ENCODE assay signal across 15 cellular contexts in genomic region chr11:20011294-20011951, GRCh38.
A peak's percentile ranks its signal among the peaks of the same experiment; 100 is the strongest.
DNase-seq lines count a peak whose midpoint lies in the region; TF ChIP-seq lines count a peak whose summit lies in the region.
"Had no signal": no experiment of that assay in that cellular context is flagged by ENCODE, and none has a peak within 500 bp of the region (broad histone marks: within the 10 kb centered on the region; RNA-seq: fewer than 3 reads in every experiment).

No MANE protein-coding gene starts in this region.

- H3K9ac ChIP-seq in neural cell (ENCODE audit: low read length): no peak overlapping the region
- H3K9ac ChIP-seq in MM.1S (ENCODE audit: low read length): no peak overlapping the region
- H3K9ac ChIP-seq: BLaER1 had no signal

- CTCF ChIA-PET in HEK293 (lab: Yijun Ruan, JAX): interaction anchor here (0.7 to 1.3 kb wide), 3 partner anchors 9 to 372 kb away, joined by 3 to 9 read pairs (median 4); no protein-coding TSS in a partner anchor

- peak; percentile 30 for DNase-seq in NCI-H774 (lab: John Stamatoyannopoulos, UW)
- DNase-seq in epithelial cell of prostate (ENCODE audit: low read depth, low spot score): no peak
- no peak for DNase-seq in COLO668 (lab: John Stamatoyannopoulos, UW; ENCODE audit: unreplicated experiment)
- DNase-seq in MM.1S: no peak
- no peak for DNase-seq in stimulated activated naive CD4-positive, alpha-beta T cell treated with Interleukin-2 at 50 U/mL for 16 hours (lab: John Stamatoyannopoulos, UW)
- DNase-seq: activated CD4-positive, alpha-beta T cell treated with anti-CD3 and anti-CD28 coated beads for 36 hours; DND-41; esophagus squamous epithelium; heart left ventricle; kidney; SHP77 treated with DMSO at 0.1 percent for 48 hours; thyroid gland had no signal

- TF ChIP-seq EP300 in neural cell (conservative IDR thresholded peaks at IDR 0.05; ENCODE audit: poor library complexity, severe bottlenecking): no peak

- no peaks in the 10 kb centered on the region for H3K79me2 ChIP-seq in neural cell (replicated peaks; ENCODE audit: insufficient read depth, low read length)
- H3K79me2 ChIP-seq in MM.1S (ENCODE audit: low read length): no peaks in the 10 kb centered on the region

- H3F3A ChIP-seq in neural cell (ENCODE audit: insufficient read depth, low read length, poor library complexity, severe bottlenecking) (peaks cover 3% of the 10 kb centered on the region), MM.1S (ENCODE audit: insufficient read depth, low read length) (no peaks in the 10 kb centered on the region)

- H3K4me3 ChIP-seq in HEK293 (ENCODE audit: low read depth, low read length) (no peak overlapping the region), neural cell (ENCODE audit: low read length) (no peak overlapping the region), MM.1S (ENCODE audit: low read length) (no peak overlapping the region)
- H3K4me3 ChIP-seq: BLaER1, esophagus squamous epithelium, heart left ventricle, thyroid gland had no signal

- H2AFZ ChIP-seq in neural cell (ENCODE audit: low read depth, low read length) (no peak overlapping the region), MM.1S (ENCODE audit: low read length) (no peak overlapping the region)

- no peaks in the 10 kb centered on the region for H3K36me3 ChIP-seq in HEK293 (ENCODE audit: control insufficient read depth in 2 of 2, insufficient read depth in 1 of 2, low read length in 2 of 2)
- H3K36me3 ChIP-seq in neural cell (ENCODE audit: insufficient read depth, low read length): no peaks in the 10 kb centered on the region
- no peaks in the 10 kb centered on the region for H3K36me3 ChIP-seq in MM.1S (replicated peaks; ENCODE audit: insufficient read depth, low read length)
- H3K36me3 ChIP-seq: BLaER1, esophagus squamous epithelium, heart left ventricle, thyroid gland had no signal

- POLR2A ChIA-PET in HEK293 (lab: Yijun Ruan, JAX): interaction anchor here (1.1 kb wide), 1 partner anchor 24 kb away, joined by 3 read pairs; no protein-coding TSS in a partner anchor

- H4K20me1 ChIP-seq in neural cell (ENCODE audit: insufficient read depth) (no peaks in the 10 kb centered on the region), MM.1S (ENCODE audit: insufficient read depth, low read length) (no peaks in the 10 kb centered on the region)
- H4K20me1 ChIP-seq: BLaER1 had no signal

- TF ChIP-seq CTCF in HEK293 (tag by site-specific recombination; IDR thresholded peaks at IDR 0.05) (no peak), neural cell (IDR thresholded peaks at IDR 0.05; ENCODE audit: poor library complexity, severe bottlenecking) (no peak), MM.1S (IDR thresholded peaks at IDR 0.05; ENCODE audit: low read length) (no peak)

- H3K27ac ChIP-seq in HEK293 (ENCODE audit: extremely low read depth, low read depth, low read length) (no peak overlapping the region), epithelial cell of prostate (peak overlapping the region; percentile 67), neural cell (ENCODE audit: low read length) (peak overlapping the region; percentile 6), MM.1S (ENCODE audit: low read length) (no peak overlapping the region)
- H3K27ac ChIP-seq: BLaER1, heart left ventricle, thyroid gland had no signal

- TF ChIP-seq RAD21 in neural cell (conservative IDR thresholded peaks at IDR 0.05): no peak

- no peaks in the 10 kb centered on the region for H3K27me3 ChIP-seq in neural cell (ENCODE audit: insufficient read depth, low read depth, low read length)
- no peaks in the 10 kb centered on the region for H3K27me3 ChIP-seq in MM.1S (replicated peaks; ENCODE audit: insufficient read depth, low read length)
- H3K27me3 ChIP-seq: BLaER1, esophagus squamous epithelium, heart left ventricle, thyroid gland had no signal

- peaks cover 10% of the 10 kb centered on the region for H3K4me1 ChIP-seq in HEK293 (ENCODE audit: control insufficient read depth, insufficient read depth, low read length)
- H3K4me1 ChIP-seq in MM.1S (ENCODE audit: low read length): no peaks in the 10 kb centered on the region

- no peaks in the 10 kb centered on the region for H3K9me3 ChIP-seq in HEK293 (ENCODE audit: control insufficient read depth, insufficient read depth, low read depth, low read length)
- no peaks in the 10 kb centered on the region for H3K9me3 ChIP-seq in neural cell (ENCODE audit: low read length)
- no peaks in the 10 kb centered on the region for H3K9me3 ChIP-seq in MM.1S (replicated peaks; ENCODE audit: insufficient read depth, low read length)
- H3K9me3 ChIP-seq: BLaER1, esophagus squamous epithelium, heart left ventricle, thyroid gland had no signal

- H3K4me2 ChIP-seq in neural cell (ENCODE audit: low read length) (no peak overlapping the region), MM.1S (ENCODE audit: low read depth, low read length) (no peak overlapping the region)
- H3K4me2 ChIP-seq: BLaER1 had no signal

- no peaks in the 10 kb centered on the region for H3K9me2 ChIP-seq in neural cell (ENCODE audit: insufficient read depth, low read length)
- no peaks in the 10 kb centered on the region for H3K9me2 ChIP-seq in MM.1S (replicated peaks; ENCODE audit: insufficient read depth, low read length)

TF ChIP-seq in HEK293, 187 proteins besides CTCF, POLR2A, EP300 and RAD21 (continues in another document):
- TF ChIP-seq ZNF112 (tag by site-specific recombination; IDR thresholded peaks at IDR 0.05): no peak
- TF ChIP-seq ZNF530 (tag by site-specific recombination; IDR thresholded peaks at IDR 0.05; ENCODE audit: low read depth): no peak
- 0 out of 2 replicates have a peak, but pooled peaks have one; percentile 23 for TF ChIP-seq HIC1 (tag by site-specific recombination; IDR thresholded peaks at IDR 0.05)
- TF ChIP-seq ZNF629 (tag by site-specific recombination; IDR thresholded peaks at IDR 0.05): peak; percentile 46; the same call in 1 of the 2 replicates
- no peak for TF ChIP-seq ZSCAN18 (tag by site-specific recombination; IDR thresholded peaks at IDR 0.05)

TF ChIP-seq in neural cell, 6 proteins besides CTCF, POLR2A, EP300 and RAD21:
- no peak for TF ChIP-seq MXI1 (conservative IDR thresholded peaks at IDR 0.05; ENCODE audit: poor library complexity, severe bottlenecking)
- no peak for TF ChIP-seq EZH2 (IDR thresholded peaks at IDR 0.05; ENCODE audit: borderline replicate concordance, insufficient read depth, low read length, poor library complexity, severe bottlenecking)
- TF ChIP-seq POLR2AphosphoS5 (IDR thresholded peaks at IDR 0.05): no peak
- no peak for TF ChIP-seq SMC3 (conservative IDR thresholded peaks at IDR 0.05; ENCODE audit: poor library complexity)
- TF ChIP-seq TAF1 (IDR thresholded peaks at IDR 0.05; ENCODE audit: low read depth): no peak
- no peak for TF ChIP-seq REST (IDR thresholded peaks at IDR 0.05; ENCODE audit: borderline replicate concordance)

Comparison
In these comparisons a context has a peak if more than half of its experiments do, and no peak if none do; other contexts are left out.
1. H3K27ac ChIP-seq: peak in epithelial cell of prostate (single experiment) and neural cell (single experiment); none in HEK293 (single experiment) and MM.1S (single experiment).